In the genomic region with DNA sequence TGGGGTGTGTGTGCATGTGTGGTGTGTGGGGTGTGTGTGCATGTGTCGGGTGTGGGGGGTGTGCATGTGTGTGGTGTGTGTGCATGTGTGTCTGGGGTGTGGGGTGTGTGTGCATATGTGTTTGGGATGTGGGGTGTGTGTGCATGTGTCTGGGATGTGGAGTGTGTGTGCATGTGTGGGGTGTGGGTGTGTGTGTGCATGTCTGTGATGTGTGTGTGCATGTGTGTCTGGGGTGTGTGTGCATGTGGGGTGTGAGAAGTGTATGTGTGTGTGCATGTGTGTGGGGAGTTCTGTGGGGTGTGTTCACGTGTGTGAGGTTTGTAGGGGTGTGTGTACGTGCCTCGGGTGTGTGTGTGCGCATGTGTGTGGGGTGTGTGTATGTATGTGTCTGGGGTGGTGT, we compare ENCODE assay signal across 14 cellular contexts. TPM values are rescaled to one million over a fixed set of nuclear protein-coding genes. Genes with fewer than 3 reads are reported as not detected.
DNase-seq lines count a peak whose midpoint lies in the region; ATAC-seq and TF ChIP-seq lines count a peak whose summit lies in the region.
"Had no signal": no experiment of that assay in that cellular context is flagged by ENCODE, and none has a peak within 500 bp of the region (broad histone marks: within the 10 kb centered on the region; RNA-seq: fewer than 3 reads in every experiment).

No MANE protein-coding gene starts in this region.

- DNase-seq in D341Med (ENCODE audit: low spot score) (peak; percentile 5), natural killer cell (no peak), DMS 273 (lab: John Stamatoyannopoulos, UW; ENCODE audit: unreplicated experiment) (no peak), SK-N-SH (no peak)
- DNase-seq in activated naive CD8-positive, alpha-beta T cell treated with anti-CD3 and anti-CD28 coated beads, Interleukin-2, amount 50 U/mL, for 24 hours, result no peak
- DNase-seq: activated CD4-positive, alpha-beta T cell treated with anti-CD3 and anti-CD28 coated beads, Interleukin-2, amount 50 U/mL, for 48 hours; heart right ventricle; NCI-H2081 treated with DMSO at 0.1 percent for 48 hours; T1000 had no signal

- H3F3A ChIP-seq in SK-N-SH (replicated peaks; ENCODE audit: insufficient read depth), result peaks cover under 1% of the 10 kb centered on the region

- TF ChIP-seq RAD21 in SK-N-SH (IDR thresholded peaks at IDR 0.05; ENCODE audit: low read length), result no peak

- peaks cover 0 to 4% (median 0%) of the 10 kb centered on the region in 11 experiments; a peak in 6 of 22 replicates for H3K36me3 ChIP-seq in BLaER1 treated with 17β-estradiol and CSF1 and Interleukin-3, amounts not matched to agents 10 nM and 100 nM
- H3K36me3 ChIP-seq in SK-N-SH (replicated peaks in 1 of 2; ENCODE audit: control insufficient read depth in 1 of 2, insufficient read depth in 2 of 2, low read length in 1 of 2), result peaks cover 1 to 2% of the 10 kb centered on the region in 2 experiments

- no peak for ATAC-seq in activated naive CD8-positive, alpha-beta T cell treated with anti-CD3 and anti-CD28 coated beads, Interleukin-2, amount 50 U/mL, for 24 hours
- ATAC-seq in natural killer cell (no peak), GM18868 (IDR thresholded peaks at IDR 0.05; ENCODE audit: unreplicated experiment) (no peak), HG02884 (IDR thresholded peaks at IDR 0.05; ENCODE audit: unreplicated experiment) (no peak)

- H3K27me3 ChIP-seq in BLaER1 treated with 17β-estradiol and CSF1 and Interleukin-3, amounts not matched to agents 10 nM and 100 nM, result peaks cover 41 to 70% (median 46%) of the 10 kb centered on the region in 11 experiments
- no peaks in the 10 kb centered on the region for H3K27me3 ChIP-seq in SK-N-SH (ENCODE audit: insufficient read depth)

- no peaks in the 10 kb centered on the region for H3K79me2 ChIP-seq in SK-N-SH (ENCODE audit: insufficient read depth)

- CTCF ChIA-PET in SK-N-SH (lab: Yijun Ruan, JAX), result no interaction called here

- no peak overlapping the region for H2AFZ ChIP-seq in SK-N-SH (ENCODE audit: low read depth)

- no peak for TF ChIP-seq EP300 in SK-N-SH (IDR thresholded peaks at IDR 0.05; ENCODE audit: borderline replicate concordance in 1 of 2, low read depth in 1 of 2, low read length in 1 of 2)

- H3K4me1 Mint-ChIP-seq in activated naive CD8-positive, alpha-beta T cell treated with anti-CD3 and anti-CD28 coated beads, Interleukin-2, amount 50 U/mL, for 24 hours, result peaks cover 10% of the 10 kb centered on the region
- H3K4me1 Mint-ChIP-seq in natural killer cell, result peaks cover 26 to 31% of the 10 kb centered on the region in 2 donors

- H3K4me2 ChIP-seq in BLaER1 treated with 17β-estradiol and CSF1 and Interleukin-3, amounts not matched to agents 10 nM and 100 nM, result peak overlapping the region in 9 of 11 experiments; percentile 93 to 100 (median 99); a peak in 17 of 22 replicates
- H3K4me2 ChIP-seq in SK-N-SH, result no peak overlapping the region

- TF ChIP-seq CTCF in natural killer cell (IDR thresholded peaks at IDR 0.05), result no peak
- no peak for TF ChIP-seq CTCF in SK-N-SH (IDR thresholded peaks at IDR 0.05)

- H3K9me3 Mint-ChIP-seq in activated naive CD8-positive, alpha-beta T cell treated with anti-CD3 and anti-CD28 coated beads, Interleukin-2, amount 50 U/mL, for 24 hours, result no peaks in the 10 kb centered on the region
- no peaks in the 10 kb centered on the region for H3K9me3 Mint-ChIP-seq in natural killer cell

- H3K9me3 ChIP-seq in BLaER1 treated with 17β-estradiol and CSF1 and Interleukin-3, amounts not matched to agents 10 nM and 100 nM (replicated peaks in 1 of 11), result peaks cover 0 to 11% (median 5%) of the 10 kb centered on the region in 11 experiments; a peak in 6 of 22 replicates
- H3K9me3 ChIP-seq in SK-N-SH, result no peaks in the 10 kb centered on the region
- H3K9me3 ChIP-seq: heart right ventricle, upper lobe of left lung had no signal

- H3K4me3 ChIP-seq in BLaER1 treated with 17β-estradiol and CSF1 and Interleukin-3, amounts not matched to agents 10 nM and 100 nM, result peak overlapping the region in 2 of 10 experiments; percentile 57 to 62; a peak in 2 of 20 replicates
- no peak overlapping the region for H3K4me3 ChIP-seq in SK-N-SH (ENCODE audit: low read depth in 2 of 2, low read length in 1 of 2)

- peaks cover 42% of the 10 kb centered on the region for H3K27me3 Mint-ChIP-seq in activated naive CD8-positive, alpha-beta T cell treated with anti-CD3 and anti-CD28 coated beads, Interleukin-2, amount 50 U/mL, for 24 hours
- H3K27me3 Mint-ChIP-seq in natural killer cell (ENCODE audit: low read depth in 2 of 2), result peaks cover 0 to 18% of the 10 kb centered on the region in 2 donors

- H3K9ac ChIP-seq in BLaER1 treated with 17β-estradiol and CSF1 and Interleukin-3, amounts not matched to agents 10 nM and 100 nM, result no peak overlapping the region
- no peak overlapping the region for H3K9ac ChIP-seq in SK-N-SH

- POLR2A ChIA-PET in SK-N-SH (lab: Yijun Ruan, JAX), result no interaction called here

- peaks cover 14 to 41% (median 25%) of the 10 kb centered on the region in 10 experiments for H3K4me1 ChIP-seq in BLaER1 treated with 17β-estradiol and CSF1 and Interleukin-3, amounts not matched to agents 10 nM and 100 nM
- no peaks in the 10 kb centered on the region; a peak in 1 of 4 replicates for H3K4me1 ChIP-seq in SK-N-SH (ENCODE audit: control insufficient read depth in 1 of 2, insufficient read depth in 2 of 2, low read depth in 1 of 2, low read length in 1 of 2)

- H3K36me3 Mint-ChIP-seq in activated naive CD8-positive, alpha-beta T cell treated with anti-CD3 and anti-CD28 coated beads, Interleukin-2, amount 50 U/mL, for 24 hours (ENCODE audit: low read depth), result no peaks in the 10 kb centered on the region
- no peaks in the 10 kb centered on the region for H3K36me3 Mint-ChIP-seq in natural killer cell

- WGBS in SK-N-SH (ENCODE audit: low lambda C conversion rate), result 93% methylated on average over 5 of the region's 5 CpGs

- H4K20me1 ChIP-seq in BLaER1 treated with 17β-estradiol and CSF1 and Interleukin-3, amounts not matched to agents 10 nM and 100 nM, result peaks cover 0 to 48% (median 28%) of the 10 kb centered on the region in 11 experiments; a peak in 16 of 22 replicates
- H4K20me1 ChIP-seq in SK-N-SH (ENCODE audit: insufficient read depth), result no peaks in the 10 kb centered on the region

- intact Hi-C loops in natural killer cell (cut with micrococcal nuclease), result no loop called here

- no peak overlapping the region for H3K27ac Mint-ChIP-seq in activated naive CD8-positive, alpha-beta T cell treated with anti-CD3 and anti-CD28 coated beads, Interleukin-2, amount 50 U/mL, for 24 hours
- H3K27ac Mint-ChIP-seq in natural killer cell, result peak overlapping the region; percentile 50 to 84

- peak overlapping the region; percentile 64 for H3K4me3 Mint-ChIP-seq in activated naive CD8-positive, alpha-beta T cell treated with anti-CD3 and anti-CD28 coated beads, Interleukin-2, amount 50 U/mL, for 24 hours
- H3K4me3 Mint-ChIP-seq in natural killer cell, result peak overlapping the region; percentile 78

- H3K27ac ChIP-seq in BLaER1 treated with 17β-estradiol and CSF1 and Interleukin-3, amounts not matched to agents 10 nM and 100 nM, result no peak overlapping the region
- no peak overlapping the region for H3K27ac ChIP-seq in SK-N-SH (ENCODE audit: low read depth in 2 of 2, low read length in 1 of 2)
- H3K27ac ChIP-seq: heart right ventricle, upper lobe of left lung had no signal

- H3K9me2 ChIP-seq in SK-N-SH, result no peaks in the 10 kb centered on the region

TF ChIP-seq in SK-N-SH, 30 proteins besides CTCF, POLR2A, EP300 and RAD21 (continues in another document):
- TF ChIP-seq EZH2phosphoT487 (IDR thresholded peaks at IDR 0.05; ENCODE audit: borderline replicate concordance, low read depth) (no peak), GATA2 (CRISPR knock-in tag; IDR thresholded peaks at IDR 0.05) (no peak), NFIC (IDR thresholded peaks at IDR 0.05; ENCODE audit: borderline replicate concordance) (no peak), JUND (IDR thresholded peaks at IDR 0.05) (no peak), NRF1 (IDR thresholded peaks at IDR 0.05; ENCODE audit: low read depth, low read length) (no peak), SMC3 (IDR thresholded peaks at IDR 0.05; ENCODE audit: low read depth, low read length) (no peak), YY1 (IDR thresholded peaks at IDR 0.05; ENCODE audit: low read depth) (no peak), GABPA (IDR thresholded peaks at IDR 0.05; ENCODE audit: low read depth) (no peak)
- TF ChIP-seq, protein P1, sequence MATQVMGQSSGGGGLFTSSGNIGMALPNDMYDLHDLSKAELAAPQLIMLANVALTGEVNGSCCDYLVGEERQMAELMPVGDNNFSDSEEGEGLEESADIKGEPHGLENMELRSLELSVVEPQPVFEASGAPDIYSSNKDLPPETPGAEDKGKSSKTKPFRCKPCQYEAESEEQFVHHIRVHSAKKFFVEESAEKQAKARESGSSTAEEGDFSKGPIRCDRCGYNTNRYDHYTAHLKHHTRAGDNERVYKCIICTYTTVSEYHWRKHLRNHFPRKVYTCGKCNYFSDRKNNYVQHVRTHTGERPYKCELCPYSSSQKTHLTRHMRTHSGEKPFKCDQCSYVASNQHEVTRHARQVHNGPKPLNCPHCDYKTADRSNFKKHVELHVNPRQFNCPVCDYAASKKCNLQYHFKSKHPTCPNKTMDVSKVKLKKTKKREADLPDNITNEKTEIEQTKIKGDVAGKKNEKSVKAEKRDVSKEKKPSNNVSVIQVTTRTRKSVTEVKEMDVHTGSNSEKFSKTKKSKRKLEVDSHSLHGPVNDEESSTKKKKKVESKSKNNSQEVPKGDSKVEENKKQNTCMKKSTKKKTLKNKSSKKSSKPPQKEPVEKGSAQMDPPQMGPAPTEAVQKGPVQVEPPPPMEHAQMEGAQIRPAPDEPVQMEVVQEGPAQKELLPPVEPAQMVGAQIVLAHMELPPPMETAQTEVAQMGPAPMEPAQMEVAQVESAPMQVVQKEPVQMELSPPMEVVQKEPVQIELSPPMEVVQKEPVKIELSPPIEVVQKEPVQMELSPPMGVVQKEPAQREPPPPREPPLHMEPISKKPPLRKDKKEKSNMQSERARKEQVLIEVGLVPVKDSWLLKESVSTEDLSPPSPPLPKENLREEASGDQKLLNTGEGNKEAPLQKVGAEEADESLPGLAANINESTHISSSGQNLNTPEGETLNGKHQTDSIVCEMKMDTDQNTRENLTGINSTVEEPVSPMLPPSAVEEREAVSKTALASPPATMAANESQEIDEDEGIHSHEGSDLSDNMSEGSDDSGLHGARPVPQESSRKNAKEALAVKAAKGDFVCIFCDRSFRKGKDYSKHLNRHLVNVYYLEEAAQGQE (IDR thresholded peaks at IDR 0.05; ENCODE audit: low read depth, low read length), result no peak

RNA-seq across cellular contexts. Expression of a gene that starts 6.7 kb away (rescaled TPM):
- 1 to 10 TPM in 1 of 3 donors, under 1 TPM in 2; 0.35 to 1.5 (median 0.56) TPM for total RNA-seq in natural killer cell
- polyA plus RNA-seq in SK-N-SH (2012; rRNA removed), result 0.10 and 0.16 TPM in 2 replicates
- polyA plus RNA-seq in SK-N-SH (2012; cell fraction: cytosol; rRNA removed), result 0.05 and 0.12 TPM in 2 replicates
- polyA plus RNA-seq in SK-N-SH (2012; cell fraction: nucleus; rRNA removed), result 0.14 and 0.15 TPM in 2 replicates
- total RNA-seq: epithelial cell of proximal tubule had no signal
